In the genomic region with DNA sequence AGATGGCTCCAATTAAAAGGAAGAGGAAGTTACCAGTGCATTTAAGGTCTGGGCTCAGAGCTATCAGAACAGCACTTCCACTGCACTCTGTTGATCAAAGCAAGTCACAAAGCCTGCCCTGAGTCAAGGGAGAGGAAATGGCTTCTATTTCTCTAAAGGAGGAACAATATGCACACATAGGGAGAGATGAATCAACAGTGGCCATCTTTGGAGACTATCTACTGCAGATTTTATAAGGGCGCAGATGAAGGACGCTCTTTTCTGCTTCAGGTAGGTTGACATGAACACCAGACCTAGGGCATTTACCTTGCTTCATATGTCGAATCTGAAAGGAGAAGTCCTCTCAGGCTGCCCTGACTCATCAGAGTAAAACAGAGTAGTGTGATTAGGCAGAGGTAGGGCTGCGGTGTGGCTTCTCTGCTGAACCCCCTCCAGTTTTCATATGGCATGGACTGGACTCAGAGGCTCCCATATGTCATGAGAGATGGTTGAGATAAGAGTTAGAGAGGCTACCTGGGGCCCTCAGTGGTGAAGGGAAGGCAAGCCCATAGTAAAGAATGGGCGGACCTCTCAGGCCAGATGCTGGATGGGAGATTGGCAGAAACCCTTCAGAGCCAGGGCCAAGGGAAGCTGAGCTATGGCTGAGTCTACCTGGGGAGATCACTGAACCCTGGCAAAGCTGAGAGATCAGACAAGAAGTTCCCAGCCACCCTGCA, we compare ENCODE assay signal across 8 cellular contexts.
DNase-seq lines count a peak whose midpoint lies in the region; ATAC-seq and TF ChIP-seq lines count a peak whose summit lies in the region.

No MANE protein-coding gene starts in this region.

- H3K9me3 Mint-ChIP-seq in mesothelial cell of epicardium (no peaks in the 10 kb centered on the region), GM23338 (no peaks in the 10 kb centered on the region)

- H3K36me3 ChIP-seq in Peyer's patch (no peaks in the 10 kb centered on the region), colonic mucosa (no peaks in the 10 kb centered on the region), GM23338 (ENCODE audit: insufficient read depth) (no peaks in the 10 kb centered on the region)

- peak; percentile 70 for ATAC-seq in GM18520 (IDR thresholded peaks at IDR 0.05; ENCODE audit: unreplicated experiment)
- peak; percentile 68 for ATAC-seq in HG02798 (IDR thresholded peaks at IDR 0.05; ENCODE audit: poor library complexity, unreplicated experiment)
- ATAC-seq in GM23338 = no peak

- no peaks in the 10 kb centered on the region for H4K20me1 ChIP-seq in GM23338 (replicated peaks; ENCODE audit: insufficient read depth)

- no peak overlapping the region for H3K27ac Mint-ChIP-seq in mesothelial cell of epicardium
- H3K27ac Mint-ChIP-seq in GM23338 = no peak overlapping the region

- H3K9ac ChIP-seq in colonic mucosa (ENCODE audit: low read depth in 2 of 2, low read length in 2 of 2) = no peak overlapping the region

- H3K4me3 Mint-ChIP-seq in mesothelial cell of epicardium = no peak overlapping the region
- H3K4me3 Mint-ChIP-seq in GM23338 = no peak overlapping the region

- no peaks in the 10 kb centered on the region for H3K36me3 Mint-ChIP-seq in mesothelial cell of epicardium
- no peaks in the 10 kb centered on the region for H3K36me3 Mint-ChIP-seq in GM23338 (ENCODE audit: low read depth)

- H2AFZ ChIP-seq in GM23338 = no peak overlapping the region

- intact Hi-C loops in colonic mucosa (cut with DNase I) = loop anchor here (10.0 kb wide), 1 partner anchor 112 kb away; no protein-coding TSS in a partner anchor

- TF ChIP-seq CTCF in Peyer's patch (IDR thresholded peaks at IDR 0.05) (no peak), colonic mucosa (IDR thresholded peaks at IDR 0.05) (no peak), mesothelial cell of epicardium (IDR thresholded peaks at IDR 0.05; ENCODE audit: unreplicated experiment) (no peak), GM23338 (conservative IDR thresholded peaks at IDR 0.05; ENCODE audit: low read depth in 2 of 2) (no peak)

- H3K4me1 ChIP-seq in Peyer's patch (peaks cover 8 to 33% (median 17%) of the 10 kb centered on the region in 4 donors), colonic mucosa (peaks cover 2% of the 10 kb centered on the region), GM23338 (ENCODE audit: insufficient read depth) (no peaks in the 10 kb centered on the region)

- no peaks in the 10 kb centered on the region for H3K9me2 ChIP-seq in GM23338 (ENCODE audit: insufficient read depth)

- no peaks in the 10 kb centered on the region for H3F3A ChIP-seq in GM23338 (replicated peaks; ENCODE audit: low read depth)

- peak in 2 of 3 donors; percentile 61 to 67 for DNase-seq in Peyer's patch
- DNase-seq in colonic mucosa = no peak
- no peak for DNase-seq in mesothelial cell of epicardium (ENCODE audit: low spot score in 2 of 2, unreplicated experiment in 2 of 2)
- DNase-seq in NCI-H2196 (lab: John Stamatoyannopoulos, UW; ENCODE audit: unreplicated experiment) = no peak
- no peak for DNase-seq in T1000 (lab: John Stamatoyannopoulos, UW)
- no peak for DNase-seq in GM23338 (ENCODE audit: low spot score)

- H3K9me3 ChIP-seq in Peyer's patch (no peaks in the 10 kb centered on the region), colonic mucosa (no peaks in the 10 kb centered on the region)

- H3K27ac ChIP-seq in Peyer's patch (peak overlapping the region; percentile 21 to 80 (median 68)), colonic mucosa (peak overlapping the region; percentile 62), GM23338 (ENCODE audit: low read depth) (no peak overlapping the region)

- no peak overlapping the region for H3K4me2 ChIP-seq in GM23338

- no peak for TF ChIP-seq POLR2A in Peyer's patch (IDR thresholded peaks at IDR 0.05)

- H3K27me3 Mint-ChIP-seq in mesothelial cell of epicardium (ENCODE audit: low read depth) (no peaks in the 10 kb centered on the region), GM23338 (ENCODE audit: insufficient read depth, low read depth, poor library complexity) (peaks cover 2% of the 10 kb centered on the region)

- no peaks in the 10 kb centered on the region for H3K79me2 ChIP-seq in GM23338 (replicated peaks; ENCODE audit: insufficient read depth)

- H3K4me3 ChIP-seq in Peyer's patch (peak overlapping the region in 2 of 4 donors; percentile 3 to 32), colonic mucosa (no peak overlapping the region), GM23338 (no peak overlapping the region)

- H3K27me3 ChIP-seq in Peyer's patch (no peaks in the 10 kb centered on the region), colonic mucosa (no peaks in the 10 kb centered on the region), GM23338 (ENCODE audit: insufficient read depth) (no peaks in the 10 kb centered on the region)

- peaks cover 19% of the 10 kb centered on the region for H3K4me1 Mint-ChIP-seq in mesothelial cell of epicardium
- peaks cover 6% of the 10 kb centered on the region for H3K4me1 Mint-ChIP-seq in GM23338

TF ChIP-seq in GM23338, 12 proteins besides CTCF, POLR2A, EP300 and RAD21 (continues in another document):
- TF ChIP-seq STAT1 (IDR thresholded peaks at IDR 0.05; ENCODE audit: unreplicated experiment) = no peak
- TF ChIP-seq, protein P1, sequence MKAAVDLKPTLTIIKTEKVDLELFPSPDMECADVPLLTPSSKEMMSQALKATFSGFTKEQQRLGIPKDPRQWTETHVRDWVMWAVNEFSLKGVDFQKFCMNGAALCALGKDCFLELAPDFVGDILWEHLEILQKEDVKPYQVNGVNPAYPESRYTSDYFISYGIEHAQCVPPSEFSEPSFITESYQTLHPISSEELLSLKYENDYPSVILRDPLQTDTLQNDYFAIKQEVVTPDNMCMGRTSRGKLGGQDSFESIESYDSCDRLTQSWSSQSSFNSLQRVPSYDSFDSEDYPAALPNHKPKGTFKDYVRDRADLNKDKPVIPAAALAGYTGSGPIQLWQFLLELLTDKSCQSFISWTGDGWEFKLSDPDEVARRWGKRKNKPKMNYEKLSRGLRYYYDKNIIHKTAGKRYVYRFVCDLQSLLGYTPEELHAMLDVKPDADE (IDR thresholded peaks at IDR 0.05) = no peak
- no peak for TF ChIP-seq ZNF114 (CRISPR knock-in tag; IDR thresholded peaks at IDR 0.05)
- TF ChIP-seq NANOG (IDR thresholded peaks at IDR 0.05; ENCODE audit: borderline replicate concordance) = no peak
- TF ChIP-seq, protein P2, sequence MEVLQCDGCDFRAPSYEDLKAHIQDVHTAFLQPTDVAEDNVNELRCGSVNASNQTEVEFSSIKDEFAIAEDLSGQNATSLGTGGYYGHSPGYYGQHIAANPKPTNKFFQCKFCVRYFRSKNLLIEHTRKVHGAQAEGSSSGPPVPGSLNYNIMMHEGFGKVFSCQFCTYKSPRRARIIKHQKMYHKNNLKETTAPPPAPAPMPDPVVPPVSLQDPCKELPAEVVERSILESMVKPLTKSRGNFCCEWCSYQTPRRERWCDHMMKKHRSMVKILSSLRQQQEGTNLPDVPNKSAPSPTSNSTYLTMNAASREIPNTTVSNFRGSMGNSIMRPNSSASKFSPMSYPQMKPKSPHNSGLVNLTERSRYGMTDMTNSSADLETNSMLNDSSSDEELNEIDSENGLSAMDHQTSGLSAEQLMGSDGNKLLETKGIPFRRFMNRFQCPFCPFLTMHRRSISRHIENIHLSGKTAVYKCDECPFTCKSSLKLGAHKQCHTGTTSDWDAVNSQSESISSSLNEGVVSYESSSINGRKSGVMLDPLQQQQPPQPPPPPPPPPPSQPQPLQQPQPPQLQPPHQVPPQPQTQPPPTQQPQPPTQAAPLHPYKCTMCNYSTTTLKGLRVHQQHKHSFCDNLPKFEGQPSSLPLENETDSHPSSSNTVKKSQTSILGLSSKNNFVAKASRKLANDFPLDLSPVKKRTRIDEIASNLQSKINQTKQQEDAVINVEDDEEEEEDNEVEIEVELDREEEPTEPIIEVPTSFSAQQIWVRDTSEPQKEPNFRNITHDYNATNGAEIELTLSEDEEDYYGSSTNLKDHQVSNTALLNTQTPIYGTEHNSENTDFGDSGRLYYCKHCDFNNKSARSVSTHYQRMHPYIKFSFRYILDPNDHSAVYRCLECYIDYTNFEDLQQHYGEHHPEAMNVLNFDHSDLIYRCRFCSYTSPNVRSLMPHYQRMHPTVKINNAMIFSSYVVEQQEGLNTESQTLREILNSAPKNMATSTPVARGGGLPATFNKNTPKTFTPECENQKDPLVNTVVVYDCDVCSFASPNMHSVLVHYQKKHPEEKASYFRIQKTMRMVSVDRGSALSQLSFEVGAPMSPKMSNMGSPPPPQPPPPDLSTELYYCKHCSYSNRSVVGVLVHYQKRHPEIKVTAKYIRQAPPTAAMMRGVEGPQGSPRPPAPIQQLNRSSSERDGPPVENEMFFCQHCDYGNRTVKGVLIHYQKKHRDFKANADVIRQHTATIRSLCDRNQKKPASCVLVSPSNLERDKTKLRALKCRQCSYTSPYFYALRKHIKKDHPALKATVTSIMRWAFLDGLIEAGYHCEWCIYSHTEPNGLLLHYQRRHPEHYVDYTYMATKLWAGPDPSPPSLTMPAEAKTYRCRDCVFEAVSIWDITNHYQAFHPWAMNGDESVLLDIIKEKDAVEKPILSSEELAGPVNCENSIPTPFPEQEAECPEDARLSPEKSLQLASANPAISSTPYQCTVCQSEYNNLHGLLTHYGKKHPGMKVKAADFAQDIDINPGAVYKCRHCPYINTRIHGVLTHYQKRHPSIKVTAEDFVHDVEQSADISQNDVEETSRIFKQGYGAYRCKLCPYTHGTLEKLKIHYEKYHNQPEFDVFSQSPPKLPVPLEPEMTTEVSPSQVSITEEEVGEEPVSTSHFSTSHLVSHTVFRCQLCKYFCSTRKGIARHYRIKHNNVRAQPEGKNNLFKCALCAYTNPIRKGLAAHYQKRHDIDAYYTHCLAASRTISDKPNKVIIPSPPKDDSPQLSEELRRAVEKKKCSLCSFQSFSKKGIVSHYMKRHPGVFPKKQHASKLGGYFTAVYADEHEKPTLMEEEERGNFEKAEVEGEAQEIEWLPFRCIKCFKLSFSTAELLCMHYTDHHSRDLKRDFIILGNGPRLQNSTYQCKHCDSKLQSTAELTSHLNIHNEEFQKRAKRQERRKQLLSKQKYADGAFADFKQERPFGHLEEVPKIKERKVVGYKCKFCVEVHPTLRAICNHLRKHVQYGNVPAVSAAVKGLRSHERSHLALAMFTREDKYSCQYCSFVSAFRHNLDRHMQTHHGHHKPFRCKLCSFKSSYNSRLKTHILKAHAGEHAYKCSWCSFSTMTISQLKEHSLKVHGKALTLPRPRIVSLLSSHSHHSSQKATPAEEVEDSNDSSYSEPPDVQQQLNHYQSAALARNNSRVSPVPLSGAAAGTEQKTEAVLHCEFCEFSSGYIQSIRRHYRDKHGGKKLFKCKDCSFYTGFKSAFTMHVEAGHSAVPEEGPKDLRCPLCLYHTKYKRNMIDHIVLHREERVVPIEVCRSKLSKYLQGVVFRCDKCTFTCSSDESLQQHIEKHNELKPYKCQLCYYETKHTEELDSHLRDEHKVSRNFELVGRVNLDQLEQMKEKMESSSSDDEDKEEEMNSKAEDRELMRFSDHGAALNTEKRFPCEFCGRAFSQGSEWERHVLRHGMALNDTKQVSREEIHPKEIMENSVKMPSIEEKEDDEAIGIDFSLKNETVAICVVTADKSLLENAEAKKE (CRISPR knock-in tag; IDR thresholded peaks at IDR 0.05) = no peak
- TF ChIP-seq EZH2phosphoT487 (IDR thresholded peaks at IDR 0.05; ENCODE audit: unreplicated experiment) = no peak
- no peak for TF ChIP-seq JUNB (IDR thresholded peaks at IDR 0.05; ENCODE audit: unreplicated experiment)
- no peak for TF ChIP-seq POLR2AphosphoS5 (IDR thresholded peaks at IDR 0.05; ENCODE audit: low read depth)
- TF ChIP-seq ZNF331 (CRISPR knock-in tag; IDR thresholded peaks at IDR 0.05; ENCODE audit: low read depth) = no peak

Comparison
In these comparisons a context has a peak if more than half of its experiments do, and no peak if none do; other contexts are left out.
1. DNase-seq: peak in Peyer's patch (2 of 3); none in colonic mucosa (single experiment), mesothelial cell of epicardium (0 of 2), NCI-H2196 (single experiment), T1000 (single experiment) and GM23338 (single experiment).